Comparison of ENCODE assay signal across 8 cellular contexts in genomic region chr6:29791786-29792122, GRCh38. TPM values are rescaled to one million over a fixed set of nuclear protein-coding genes. Genes with fewer than 3 reads are reported as not detected.
DNase-seq lines count a peak whose midpoint lies in the region; ATAC-seq and TF ChIP-seq lines count a peak whose summit lies in the region.

No MANE protein-coding gene starts in this region.

- intact Hi-C loops in PC-9 (cut with micrococcal nuclease; ENCODE audit: unreplicated experiment): loop anchor here (2.0 kb wide), 2 partner anchors 29 to 53 kb away; no protein-coding TSS in a partner anchor

- H3K27ac ChIP-seq in PC-9 (peak overlapping the region; percentile 89), fibroblast of lung (ENCODE audit: insufficient read depth, low read length) (no peak overlapping the region)

- no peaks in the 10 kb centered on the region for H4K20me1 ChIP-seq in PC-9 (ENCODE audit: insufficient read depth)
- H4K20me1 ChIP-seq in fibroblast of lung (ENCODE audit: control insufficient read depth, extremely low read depth, insufficient read depth, low read length): no peaks in the 10 kb centered on the region

- H3K9me3 ChIP-seq in PC-9 (ENCODE audit: insufficient read depth, low read depth) (no peaks in the 10 kb centered on the region; the same call in 1 of the 2 replicates), fibroblast of lung (ENCODE audit: control insufficient read depth, insufficient read depth, low read depth, low read length) (no peaks in the 10 kb centered on the region)

- peaks cover 5% of the 10 kb centered on the region for H3K4me1 Mint-ChIP-seq in nephron progenitor cell

- H3K4me2 ChIP-seq in PC-9 (peak overlapping the region; percentile 91), fibroblast of lung (ENCODE audit: extremely low read depth, insufficient read depth, low read length) (peak overlapping the region; percentile 92)

- H3K4me1 ChIP-seq in PC-9 (replicated peaks; ENCODE audit: insufficient read depth): peaks cover 24% of the 10 kb centered on the region
- H3K4me1 ChIP-seq in fibroblast of lung (ENCODE audit: control insufficient read depth, extremely low read depth, insufficient read depth, low read length): no peaks in the 10 kb centered on the region

- H3K79me2 ChIP-seq in PC-9 (ENCODE audit: low read depth) (peaks cover 14% of the 10 kb centered on the region), fibroblast of lung (ENCODE audit: control insufficient read depth, insufficient read depth, low read length) (no peaks in the 10 kb centered on the region)

- H3K36me3 ChIP-seq in PC-9 (ENCODE audit: low read depth) (no peaks in the 10 kb centered on the region; the same call in 1 of the 2 replicates), fibroblast of lung (ENCODE audit: control insufficient read depth, insufficient read depth, low read length) (no peaks in the 10 kb centered on the region)

- H3K4me3 ChIP-seq in AG10803 (ENCODE audit: low read length) (peak overlapping the region; percentile 60), PC-9 (peak overlapping the region; percentile 75), fibroblast of lung (replicated peaks in 1 of 4; ENCODE audit: control extremely low read depth in 1 of 4, insufficient read depth in 1 of 4, low read depth in 3 of 4, low read length in 4 of 4) (peak overlapping the region in 3 of 4 experiments; percentile 53 to 56 (median 55))

- H3K36me3 Mint-ChIP-seq in nephron progenitor cell (ENCODE audit: low read depth): no peaks in the 10 kb centered on the region

- ATAC-seq in HG02840 (IDR thresholded peaks at IDR 0.05; ENCODE audit: low FRiP score, unreplicated experiment) (no peak), GM21576 (IDR thresholded peaks at IDR 0.05; ENCODE audit: unreplicated experiment) (no peak)

- H2AFZ ChIP-seq in PC-9 (peak overlapping the region; percentile 86), fibroblast of lung (ENCODE audit: low read length) (peak overlapping the region; percentile 84)

- POLR2A ChIA-PET in PC-9 (lab: Charles Lee; ENCODE audit: unreplicated experiment): no interaction called here

- H3F3A ChIP-seq in PC-9 (ENCODE audit: insufficient read depth, low read depth): peaks cover 17% of the 10 kb centered on the region

- TF ChIP-seq CTCF in AG10803 (conservative IDR thresholded peaks at IDR 0.05; ENCODE audit: low read length): no peak
- no peak for TF ChIP-seq CTCF in PC-9 (conservative IDR thresholded peaks at IDR 0.05)
- no peak for TF ChIP-seq CTCF in fibroblast of lung (conservative IDR thresholded peaks at IDR 0.05 in 1 of 2, IDR thresholded peaks at IDR 0.05 in 1 of 2; ENCODE audit: low read depth in 1 of 2, low read length in 2 of 2)
- no peak for TF ChIP-seq CTCF in nephron progenitor cell (IDR thresholded peaks at IDR 0.05)

- CTCF ChIA-PET in PC-9 (lab: Charles Lee): interaction anchor here (0.7 to 1.0 kb wide), 3 partner anchors 39 to 607 kb away, joined by 3 to 4 read pairs (median 4); no protein-coding TSS in a partner anchor

- no peak for DNase-seq in AG10803 (ENCODE audit: low read depth)
- DNase-seq in PC-9: peak in 1 of 2 experiments; percentile 25
- DNase-seq in fibroblast of lung (ENCODE audit: low read depth in 2 of 2): no peak
- no peak for DNase-seq in nephron progenitor cell
- DNase-seq in NCI-H748 treated with DMSO at 0.1 percent for 48 hours (lab: John Stamatoyannopoulos, UW): no peak
- no peak for DNase-seq in pons (ENCODE audit: low spot score)

- no peak overlapping the region for H3K9ac ChIP-seq in fibroblast of lung (ENCODE audit: insufficient read depth, low read length)

- BruUV-seq in PC-9 (replicated peaks; lab: Mats Ljungman, UMichigan): TSS peak; percentile 78

- peak overlapping the region; percentile 69 for H3K4me3 Mint-ChIP-seq in nephron progenitor cell

- H3K9me2 ChIP-seq in PC-9 (ENCODE audit: insufficient read depth): no peaks in the 10 kb centered on the region

- no peaks in the 10 kb centered on the region for H3K9me3 Mint-ChIP-seq in nephron progenitor cell

- H3K27me3 ChIP-seq in PC-9 (ENCODE audit: insufficient read depth, low read depth): no peaks in the 10 kb centered on the region
- peaks cover 11% of the 10 kb centered on the region for H3K27me3 ChIP-seq in fibroblast of lung (ENCODE audit: control insufficient read depth, insufficient read depth, low read length)

- peaks cover 93% of the 10 kb centered on the region for H3K27me3 Mint-ChIP-seq in nephron progenitor cell (ENCODE audit: low read depth, poor library complexity)

- H3K27ac Mint-ChIP-seq in nephron progenitor cell: no peak overlapping the region

RNA-seq across cellular contexts. Expression of gene HLA-G, which starts 35.9 kb away (rescaled TPM):
- total RNA-seq in PC-9 (2021) (0.38 and 0.50 TPM in 2 replicates), fibroblast of lung (not detected in 2 replicates)
- polyA plus RNA-seq in fibroblast of lung: 0.23 and 0.24 TPM in 2 replicates
- polyA plus RNA-seq in fibroblast of lung (2012): 0.10 TPM in 1 of 2 replicates, not detected in the other
- not detected in 2 replicates for polyA minus RNA-seq in fibroblast of lung (ENCODE audit: low replicate concordance)
